Comparison of ENCODE assay signal across 17 cellular contexts in the genomic region with DNA sequence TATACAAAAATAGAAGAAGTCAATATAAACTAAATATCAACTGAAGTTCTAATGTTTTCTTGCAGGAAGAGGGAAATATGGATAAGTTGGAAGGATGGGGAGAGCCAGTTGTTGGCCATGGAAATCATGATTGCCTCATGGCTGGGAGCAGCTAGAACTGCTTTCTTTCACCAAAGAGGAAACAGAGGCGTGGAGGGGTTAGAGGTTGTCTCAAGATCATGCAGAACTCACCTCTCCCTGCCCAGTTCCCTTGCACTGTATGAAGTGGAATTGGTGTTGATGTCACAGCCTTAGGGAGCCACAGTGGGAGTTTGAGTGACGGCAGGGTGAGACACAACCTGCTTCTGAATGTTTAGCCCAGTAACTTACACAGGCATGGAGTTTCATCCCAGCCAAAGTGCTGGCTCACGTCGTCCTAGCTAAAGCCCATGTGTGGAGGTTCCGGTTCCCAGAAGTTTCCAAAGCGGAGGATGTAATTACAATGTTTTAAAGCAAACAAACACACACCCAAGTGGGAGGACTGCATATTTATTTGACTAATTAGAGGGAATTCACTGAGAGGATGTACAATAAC.
DNase-seq lines count a peak whose midpoint lies in the region; ATAC-seq and TF ChIP-seq lines count a peak whose summit lies in the region.
"Had no signal": no experiment of that assay in that cellular context is flagged by ENCODE, and none has a peak within 500 bp of the region (broad histone marks: within the 10 kb centered on the region; RNA-seq: fewer than 3 reads in every experiment).

No MANE protein-coding gene starts in this region.

- H3K27ac Mint-ChIP-seq in nephron (peak overlapping the region; percentile 90 to 91 (median 90)), Calu3 (ENCODE audit: unreplicated experiment) (no peak overlapping the region)
- H3K27ac Mint-ChIP-seq: activated naive CD4-positive, alpha-beta T cell treated with anti-CD3 and anti-CD28 coated beads, Interleukin-2, amount 50 U/mL, for 24 hours; IgD-negative memory B cell had no signal

- TF ChIP-seq CTCF in fibroblast of lung (conservative IDR thresholded peaks at IDR 0.05 in 1 of 2, IDR thresholded peaks at IDR 0.05 in 1 of 2; ENCODE audit: low read depth in 1 of 2, low read length in 2 of 2) = no peak
- no peak for TF ChIP-seq CTCF in nephron (IDR thresholded peaks at IDR 0.05; ENCODE audit: unreplicated experiment in 3 of 3)
- TF ChIP-seq CTCF in Calu3 (IDR thresholded peaks at IDR 0.05; ENCODE audit: unreplicated experiment) = no peak

- DNase-seq in NCI-H526 (lab: John Stamatoyannopoulos, UW) (peak; percentile 7 to 34), NCI-H526 treated with DMSO at 0.1 percent for 48 hours (lab: John Stamatoyannopoulos, UW) (no peak), fibroblast of lung (ENCODE audit: low read depth in 2 of 2) (peak; percentile 51 to 70), Calu3 (no peak)
- no peak for DNase-seq in central memory CD4-positive, alpha-beta T cell
- DNase-seq: activated CD4-positive, alpha-beta T cell treated with anti-CD3 and anti-CD28 coated beads, Interleukin-2, amount 50 U/mL, for 48 hours; H7; NCI-H2029; PC-9; T-helper 9 cell had no signal

- H3K27me3 ChIP-seq in fibroblast of lung (ENCODE audit: control insufficient read depth, insufficient read depth, low read length) = no peaks in the 10 kb centered on the region

- no peak overlapping the region for H3K9ac ChIP-seq in fibroblast of lung (ENCODE audit: insufficient read depth, low read length)

- H3K36me3 Mint-ChIP-seq in nephron (ENCODE audit: low read depth) = no peaks in the 10 kb centered on the region
- no peaks in the 10 kb centered on the region for H3K36me3 Mint-ChIP-seq in Calu3 (ENCODE audit: insufficient read depth, unreplicated experiment)
- H3K36me3 Mint-ChIP-seq: activated naive CD4-positive, alpha-beta T cell treated with anti-CD3 and anti-CD28 coated beads, Interleukin-2, amount 50 U/mL, for 24 hours; IgD-negative memory B cell had no signal

- no peaks in the 10 kb centered on the region for H4K20me1 ChIP-seq in fibroblast of lung (ENCODE audit: control insufficient read depth, extremely low read depth, insufficient read depth, low read length)

- H3K4me3 ChIP-seq in fibroblast of lung (replicated peaks in 1 of 4; ENCODE audit: control extremely low read depth in 1 of 4, insufficient read depth in 1 of 4, low read depth in 3 of 4, low read length in 4 of 4) = no peak overlapping the region
- H3K4me3 ChIP-seq in urinary bladder (ENCODE audit: low read depth, low read length) = no peak overlapping the region
- H3K4me3 ChIP-seq: GM12878, PC-9, thoracic aorta had no signal

- ATAC-seq in HG03175 (IDR thresholded peaks at IDR 0.05; ENCODE audit: unreplicated experiment) = no peak
- ATAC-seq: GM12878 had no signal

- H3K27me3 Mint-ChIP-seq in nephron (ENCODE audit: low read depth) = no peaks in the 10 kb centered on the region
- peaks cover 66% of the 10 kb centered on the region for H3K27me3 Mint-ChIP-seq in Calu3 (ENCODE audit: unreplicated experiment)

- H3K4me1 ChIP-seq in fibroblast of lung (ENCODE audit: control insufficient read depth, extremely low read depth, insufficient read depth, low read length) (peaks cover 13% of the 10 kb centered on the region), urinary bladder (ENCODE audit: insufficient read depth) (no peaks in the 10 kb centered on the region)

- intact Hi-C loops in Calu3 (cut with micrococcal nuclease; ENCODE audit: unreplicated experiment) = no loop called here

- H2AFZ ChIP-seq in fibroblast of lung (ENCODE audit: low read length) = no peak overlapping the region
- H2AFZ ChIP-seq: PC-9 had no signal

- H3K9me3 Mint-ChIP-seq in nephron = no peaks in the 10 kb centered on the region
- H3K9me3 Mint-ChIP-seq in Calu3 (ENCODE audit: low read depth, unreplicated experiment) = no peaks in the 10 kb centered on the region
- H3K9me3 Mint-ChIP-seq: activated naive CD4-positive, alpha-beta T cell treated with anti-CD3 and anti-CD28 coated beads, Interleukin-2, amount 50 U/mL, for 24 hours; IgD-negative memory B cell had no signal

- H3K9me3 ChIP-seq in fibroblast of lung (ENCODE audit: control insufficient read depth, insufficient read depth, low read depth, low read length) = no peaks in the 10 kb centered on the region
- H3K9me3 ChIP-seq: thoracic aorta had no signal

- H3K4me1 Mint-ChIP-seq in nephron (peaks cover 61% of the 10 kb centered on the region), Calu3 (ENCODE audit: low read depth, unreplicated experiment) (no peaks in the 10 kb centered on the region)
- H3K4me1 Mint-ChIP-seq: activated naive CD4-positive, alpha-beta T cell treated with anti-CD3 and anti-CD28 coated beads, Interleukin-2, amount 50 U/mL, for 24 hours; IgD-negative memory B cell had no signal

- peak overlapping the region; percentile 0 for H3K4me2 ChIP-seq in fibroblast of lung (ENCODE audit: extremely low read depth, insufficient read depth, low read length)
- H3K4me2 ChIP-seq: PC-9 had no signal

- H3K4me3 Mint-ChIP-seq in nephron (no peak overlapping the region), Calu3 (ENCODE audit: low read depth, unreplicated experiment) (no peak overlapping the region)
- H3K4me3 Mint-ChIP-seq: activated naive CD4-positive, alpha-beta T cell treated with anti-CD3 and anti-CD28 coated beads, Interleukin-2, amount 50 U/mL, for 24 hours; IgD-negative memory B cell had no signal

- H3K27ac ChIP-seq in fibroblast of lung (ENCODE audit: insufficient read depth, low read length) = peak overlapping the region; percentile 30
- H3K27ac ChIP-seq in urinary bladder (ENCODE audit: low read depth) = peak overlapping the region; percentile 46
- H3K27ac ChIP-seq: PC-9, thoracic aorta had no signal

- no TSS peak for BruUV-seq in Calu3 (replicated peaks; lab: Mats Ljungman, UMichigan)

- WGBS in urinary bladder = 35% methylated on average over 6 of the region's 6 CpGs

- CTCF ChIA-PET in Calu3 (lab: Charles Lee) = no interaction called here

- H3K36me3 ChIP-seq in fibroblast of lung (ENCODE audit: control insufficient read depth, insufficient read depth, low read length) (no peaks in the 10 kb centered on the region), urinary bladder (ENCODE audit: insufficient read depth) (no peaks in the 10 kb centered on the region)
- H3K36me3 ChIP-seq: thoracic aorta had no signal

- no peaks in the 10 kb centered on the region for H3K79me2 ChIP-seq in fibroblast of lung (ENCODE audit: control insufficient read depth, insufficient read depth, low read length)

Comparison
In these comparisons a context has a peak if more than half of its experiments do, and no peak if none do; other contexts are left out.
1. DNase-seq: peak in NCI-H526 (2 of 2) and fibroblast of lung (2 of 2); none in NCI-H526 treated with DMSO at 0.1 percent for 48 hours (single experiment), central memory CD4-positive, alpha-beta T cell (single experiment) and Calu3 (single experiment).